In genomic region chr9:63859475-63860215, GRCh38 we compare ENCODE assay signal across 9 cellular contexts.
A peak's percentile ranks its signal among the peaks of the same experiment; 100 is the strongest.
DNase-seq lines count a peak whose midpoint lies in the region.
"Had no signal": no experiment of that assay in that cellular context is flagged by ENCODE, and none has a peak within 500 bp of the region (broad histone marks: within the 10 kb centered on the region; RNA-seq: fewer than 3 reads in every experiment).

No MANE protein-coding gene starts in this region.

- H3K4me3 ChIP-seq in MG63, result no peak overlapping the region

- H3K27me3 ChIP-seq in MG63, result no peaks in the 10 kb centered on the region

- H3K27me3 Mint-ChIP-seq in activated naive CD8-positive, alpha-beta T cell treated with anti-CD3 and anti-CD28 coated beads for 36 hours, result no peaks in the 10 kb centered on the region

- H3K36me3 ChIP-seq in MG63, result no peaks in the 10 kb centered on the region

- H3K9me3 ChIP-seq in MG63, result no peaks in the 10 kb centered on the region

- H3K4me1 Mint-ChIP-seq in activated naive CD8-positive, alpha-beta T cell treated with anti-CD3 and anti-CD28 coated beads for 36 hours, result no peaks in the 10 kb centered on the region
- H3K4me1 Mint-ChIP-seq: neural crest cell had no signal

- peaks cover 3% of the 10 kb centered on the region for H3K9me3 Mint-ChIP-seq in activated naive CD8-positive, alpha-beta T cell treated with anti-CD3 and anti-CD28 coated beads for 36 hours

- peak overlapping the region; percentile 2 for H3K27ac Mint-ChIP-seq in activated naive CD8-positive, alpha-beta T cell treated with anti-CD3 and anti-CD28 coated beads for 36 hours

- peak overlapping the region; percentile 54 for H3K4me3 Mint-ChIP-seq in activated naive CD8-positive, alpha-beta T cell treated with anti-CD3 and anti-CD28 coated beads for 36 hours
- H3K4me3 Mint-ChIP-seq: neural crest cell had no signal

- H3K36me3 Mint-ChIP-seq in activated naive CD8-positive, alpha-beta T cell treated with anti-CD3 and anti-CD28 coated beads for 36 hours, result peaks cover 3% of the 10 kb centered on the region

- DNase-seq in stimulated activated CD4-positive, alpha-beta T cell treated with anti-CD3 and anti-CD28 coated beads, Interleukin-4, amount 100 ng/mL, for 24 hours, result peak; percentile 21
- DNase-seq in stimulated activated CD4-positive, alpha-beta T cell treated with anti-CD3 and anti-CD28 coated beads, Interleukin-1b, Interleukin-23, amount 100 ng/mL, for 48 hours, result no peak
- DNase-seq in activated naive CD8-positive, alpha-beta T cell treated with anti-CD3 and anti-CD28 coated beads for 36 hours, result peak; percentile 16
- DNase-seq in kidney tubule cell (ENCODE audit: low spot score) (peak; percentile 1), OCI-M1 (lab: John Stamatoyannopoulos, UW) (no peak), MG63 (no peak), SW480 (ENCODE audit: low spot score) (no peak), HuH-7.5 (ENCODE audit: low spot score) (no peak)

Comparison
In these comparisons a context has a peak if more than half of its experiments do, and no peak if none do; other contexts are left out.
1. DNase-seq: peak in stimulated activated CD4-positive, alpha-beta T cell treated with anti-CD3 and anti-CD28 coated beads, Interleukin-4, amount 100 ng/mL, for 24 hours (single experiment), activated naive CD8-positive, alpha-beta T cell treated with anti-CD3 and anti-CD28 coated beads for 36 hours (single experiment) and kidney tubule cell (single experiment); none in stimulated activated CD4-positive, alpha-beta T cell treated with anti-CD3 and anti-CD28 coated beads, Interleukin-1b, Interleukin-23, amount 100 ng/mL, for 48 hours (single experiment), OCI-M1 (single experiment), MG63 (single experiment), SW480 (single experiment) and HuH-7.5 (single experiment).